Comparison of ENCODE assay signal across 13 cellular contexts in genomic region chrX:48474581-48474980, GRCh38. TPM values are rescaled to one million over a fixed set of nuclear protein-coding genes. Genes with fewer than 3 reads are reported as not detected.
A peak's percentile ranks its signal among the peaks of the same experiment; 100 is the strongest.
DNase-seq lines count a peak whose midpoint lies in the region; ATAC-seq, FAIRE-seq and TF ChIP-seq lines count a peak whose summit lies in the region.
"Had no signal": no experiment of that assay in that cellular context is flagged by ENCODE, and none has a peak within 500 bp of the region (broad histone marks: within the 10 kb centered on the region; RNA-seq: fewer than 3 reads in every experiment).

No MANE protein-coding gene starts in this region.

- H3K4me3 ChIP-seq in HepG2 (replicated peaks in 1 of 3; ENCODE audit: insufficient read depth in 1 of 3, low read depth in 2 of 3, low read length in 3 of 3) (peak overlapping the region; percentile 22 to 77 (median 68); a peak in 3 of 6 replicates), right lobe of liver (no peak overlapping the region), OCI-LY7 (ENCODE audit: low read depth, low read length, poor library complexity, severe bottlenecking) (peak overlapping the region; percentile 91)
- H3K4me3 ChIP-seq in CD4-positive, alpha-beta memory T cell (ENCODE audit: low read length in 2 of 2): no peak overlapping the region
- H3K4me3 ChIP-seq: mucosa of descending colon had no signal

- no peak for TF ChIP-seq EP300 in HepG2 (IDR thresholded peaks at IDR 0.05; ENCODE audit: low read depth in 2 of 2, low read length in 2 of 2)
- TF ChIP-seq EP300 in HepG2 (CRISPR knock-in tag; IDR thresholded peaks at IDR 0.05; ENCODE audit: borderline replicate concordance): no peak

- TF ChIP-seq CTCF in HepG2 (CRISPR knock-in tag; IDR thresholded peaks at IDR 0.05) (no peak), right lobe of liver (IDR thresholded peaks at IDR 0.05) (no peak), OCI-LY7 (conservative IDR thresholded peaks at IDR 0.05; ENCODE audit: low read length) (no peak), brain (conservative IDR thresholded peaks at IDR 0.05) (no peak), type B pancreatic cell (conservative IDR thresholded peaks at IDR 0.05) (no peak)

- TF ChIP-seq RAD21 in HepG2 (CRISPR knock-in tag; IDR thresholded peaks at IDR 0.05): no peak

- peak overlapping the region in 2 of 5 experiments; percentile 59 to 92 for H3K27ac Mint-ChIP-seq in brain
- no peak overlapping the region for H3K27ac Mint-ChIP-seq in type B pancreatic cell
- H3K27ac Mint-ChIP-seq in CD4-positive, alpha-beta memory T cell: peak overlapping the region in 1 of 7 donors; percentile 75

- H3K9me3 ChIP-seq in HepG2 (ENCODE audit: low read length) (no peaks in the 10 kb centered on the region), right lobe of liver (no peaks in the 10 kb centered on the region), OCI-LY7 (ENCODE audit: low read length) (no peaks in the 10 kb centered on the region)
- no peaks in the 10 kb centered on the region for H3K9me3 ChIP-seq in CD4-positive, alpha-beta memory T cell (ENCODE audit: control insufficient read depth in 1 of 2, low read length in 2 of 2)
- H3K9me3 ChIP-seq: BE2C, mucosa of descending colon, stomach had no signal

- H3K79me2 ChIP-seq in HepG2 (ENCODE audit: insufficient read depth, low read length) (peaks cover 19% of the 10 kb centered on the region), OCI-LY7 (ENCODE audit: insufficient read depth, low read depth, low read length) (peaks cover 37% of the 10 kb centered on the region)

- H2AFZ ChIP-seq in HepG2 (ENCODE audit: low read length) (no peak overlapping the region), OCI-LY7 (ENCODE audit: low read length) (peak overlapping the region; percentile 48; the same call in 1 of the 2 replicates)

- in situ Hi-C loops in HepG2 (cut with HindIII; ENCODE audit: extremely low pct_ligation_motif_present, low pct_unique_long_range_greater_than_20kb): no loop called here

- H4K20me1 ChIP-seq in HepG2 (ENCODE audit: insufficient read depth, low read length) (no peaks in the 10 kb centered on the region), OCI-LY7 (ENCODE audit: insufficient read depth, low read length) (no peaks in the 10 kb centered on the region)

- no peak for FAIRE-seq in HepG2 (lab: Jason Lieb, UNC)

- H3K4me3 Mint-ChIP-seq in brain (peak overlapping the region; percentile 84 to 92 (median 87)), type B pancreatic cell (peak overlapping the region; percentile 98)
- H3K4me3 Mint-ChIP-seq in CD4-positive, alpha-beta memory T cell: peak overlapping the region in 1 of 8 donors; percentile 17

- H3K4me2 ChIP-seq in HepG2 (ENCODE audit: low read depth, low read length) (peak overlapping the region; percentile 51), OCI-LY7 (ENCODE audit: low read length) (peak overlapping the region; percentile 97)

- no peak for ATAC-seq in HepG2
- ATAC-seq in right lobe of liver: no peak
- ATAC-seq in GM18519 (IDR thresholded peaks at IDR 0.05; ENCODE audit: low FRiP score, unreplicated experiment): no peak
- ATAC-seq: T-cell had no signal

- H3K9ac ChIP-seq in HepG2 (ENCODE audit: insufficient read depth, low read depth, low read length): 0 out of 2 replicates have a peak overlapping the region, but pooled peaks have one; percentile 15

- H3K36me3 Mint-ChIP-seq in brain (peaks cover 14% of the 10 kb centered on the region), type B pancreatic cell (peaks cover 10% of the 10 kb centered on the region)
- H3K36me3 Mint-ChIP-seq in CD4-positive, alpha-beta memory T cell: peaks cover 0 to 22% of the 10 kb centered on the region in 2 donors

- intact Hi-C loops in HepG2 (cut with micrococcal nuclease; ENCODE audit: unreplicated experiment) (loop anchor here (5.0 to 10.0 kb wide), 2 partner anchors 33 to 60 kb away; partner anchors contain the start of genes PORCN and TBC1D25), right lobe of liver (cut with DNase I) (no loop called here), OCI-LY7 (cut with micrococcal nuclease; ENCODE audit: unreplicated experiment) (loop anchor here (2.0 kb wide), 1 partner anchor 122 kb away; the partner anchor contains the start of gene WDR13)
- intact Hi-C loops in CD4-positive, alpha-beta memory T cell (cut with micrococcal nuclease): no loop called here

- H3K36me3 ChIP-seq in HepG2 (replicated peaks in 1 of 2; ENCODE audit: control insufficient read depth in 1 of 2, insufficient read depth in 2 of 2, low read length in 2 of 2) (peaks cover 0 to 1% of the 10 kb centered on the region in 2 experiments; a peak in 1 of 5 replicates), right lobe of liver (no peaks in the 10 kb centered on the region), OCI-LY7 (ENCODE audit: insufficient read depth, low read length) (peaks cover 20% of the 10 kb centered on the region)
- no peaks in the 10 kb centered on the region for H3K36me3 ChIP-seq in CD4-positive, alpha-beta memory T cell (ENCODE audit: insufficient read depth, low read length)

- H3K9me3 Mint-ChIP-seq in brain (peaks cover 0 to 16% (median 0%) of the 10 kb centered on the region in 5 experiments), type B pancreatic cell (peaks cover 6% of the 10 kb centered on the region)
- H3K9me3 Mint-ChIP-seq in CD4-positive, alpha-beta memory T cell: peaks cover 0 to 1% (median 0%) of the 10 kb centered on the region in 8 donors
- H3K9me3 Mint-ChIP-seq: T-cell had no signal

- no peak for TF ChIP-seq POLR2A in HepG2 (IDR thresholded peaks at IDR 0.05; ENCODE audit: insufficient read depth in 1 of 2, low read depth in 2 of 2, low read length in 2 of 2)
- TF ChIP-seq POLR2A in right lobe of liver (IDR thresholded peaks at IDR 0.05): no peak

- CTCF ChIA-PET in HepG2 (lab: Yijun Ruan, JAX; ENCODE audit: low intra/inter-chr PET ratio, low total read pairs) (interaction anchor here (1.8 kb wide), 1 partner anchor 19 kb away, joined by 4 read pairs; no protein-coding TSS in a partner anchor), OCI-LY7 (lab: Charles Lee; ENCODE audit: unreplicated experiment) (no interaction called here)
- CTCF ChIA-PET in CD4-positive, alpha-beta memory T cell (lab: Charles Lee; ENCODE audit: partially characterized antibody): interaction anchor here (0.7 kb wide), 1 partner anchor 66 kb away, joined by 3 read pairs; no protein-coding TSS in a partner anchor

- BruUV-seq in HepG2 (replicated peaks; lab: Mats Ljungman, UMichigan) (no TSS peak), OCI-LY7 (replicated peaks; lab: Mats Ljungman, UMichigan) (no TSS peak)

- H3K27me3 Mint-ChIP-seq in brain (peaks cover 3% of the 10 kb centered on the region), type B pancreatic cell (peaks cover 8% of the 10 kb centered on the region)
- H3K27me3 Mint-ChIP-seq in CD4-positive, alpha-beta memory T cell: no peaks in the 10 kb centered on the region

- WGBS in HepG2 (ENCODE audit: low lambda C conversion rate): 97% methylated on average over 4 of the region's 6 CpGs
- WGBS in right lobe of liver (ENCODE audit: insufficient coverage, low coverage, low lambda C conversion rate, missing lambda C conversion rate): 93% methylated on average over 3 of the region's 6 CpGs

- POLR2A ChIA-PET in HepG2 (lab: Yijun Ruan, JAX) (interaction anchor here (1.1 to 1.7 kb wide), 2 partner anchors 47 to 48 kb away, joined by 3 to 4 read pairs; partner anchors contain the start of gene EBP), OCI-LY7 (lab: Charles Lee) (no interaction called here)
- POLR2A ChIA-PET in CD4-positive, alpha-beta memory T cell (lab: Charles Lee; ENCODE audit: partially characterized antibody): interaction anchor here (1.3 to 3.4 kb wide), 3 partner anchors 65 to 327 kb away, joined by 3 to 20 read pairs (median 9); partner anchors contain the start of genes HDAC6, RBM3 and TBC1D25

- H3K27me3 ChIP-seq in HepG2 (ENCODE audit: control insufficient read depth in 1 of 2, insufficient read depth in 2 of 2, low read length in 2 of 2) (no peaks in the 10 kb centered on the region; a peak in 1 of 5 replicates), right lobe of liver (no peaks in the 10 kb centered on the region)
- no peaks in the 10 kb centered on the region for H3K27me3 ChIP-seq in CD4-positive, alpha-beta memory T cell (ENCODE audit: insufficient read depth, low read length)
- H3K27me3 ChIP-seq: BE2C, stomach had no signal

- H3K4me1 Mint-ChIP-seq in brain: peaks cover 30% of the 10 kb centered on the region
- H3K4me1 Mint-ChIP-seq in type B pancreatic cell (ENCODE audit: unreplicated experiment): peaks cover 15% of the 10 kb centered on the region
- H3K4me1 Mint-ChIP-seq in CD4-positive, alpha-beta memory T cell: peaks cover 19 to 27% (median 24%) of the 10 kb centered on the region in 4 donors

- DNase-seq in HepG2 (ENCODE audit: low spot score): no peak
- DNase-seq in right lobe of liver: no peak
- DNase-seq in OCI-LY7 (ENCODE audit: low spot score): no peak
- no peak for DNase-seq in type B pancreatic cell (ENCODE audit: extremely low spot score, unreplicated experiment)
- no peak for DNase-seq in CD4-positive, alpha-beta memory T cell
- DNase-seq in NCI-H1417 treated with DMSO at 0.1 percent for 48 hours (lab: John Stamatoyannopoulos, UW): no peak
- DNase-seq: anterior cingulate cortex, stomach, T-cell had no signal

- H3K27ac ChIP-seq in HepG2 (ENCODE audit: extremely low read length, insufficient read depth, low read length) (no peak overlapping the region), right lobe of liver (no peak overlapping the region), OCI-LY7 (ENCODE audit: low read depth, low read length, poor library complexity, severe bottlenecking) (no peak overlapping the region)
- H3K27ac ChIP-seq in CD4-positive, alpha-beta memory T cell (ENCODE audit: low read depth, low read length): no peak overlapping the region

- H3K4me1 ChIP-seq in HepG2 (ENCODE audit: insufficient read depth, low read length) (peaks cover 60% of the 10 kb centered on the region), right lobe of liver (peaks cover 0 to 9% (median 0%) of the 10 kb centered on the region in 4 donors), OCI-LY7 (ENCODE audit: insufficient read depth, low read length, poor library complexity, severe bottlenecking) (peaks cover 24% of the 10 kb centered on the region)
- H3K4me1 ChIP-seq in CD4-positive, alpha-beta memory T cell (ENCODE audit: insufficient read depth, low read length): peaks cover 25% of the 10 kb centered on the region
- H3K4me1 ChIP-seq: BE2C had no signal

- H3K9me2 ChIP-seq in OCI-LY7 (ENCODE audit: insufficient read depth, low read length): no peaks in the 10 kb centered on the region

RNA-seq across cellular contexts. Expression of gene FTSJ1, which starts 1.4 kb away (rescaled TPM):
- total RNA-seq in HepG2 (2016; rRNA removed; fragmentation: Illumina TruSeq; extraction: Trizol) (37.9 and 40.1 TPM in 2 replicates), right lobe of liver (10 to 100 TPM in 5 of 6 experiments, 1 to 10 TPM in 1; 9.9 to 30.4 (median 12.5) TPM), OCI-LY7 (2022) (51.8 and 54.7 TPM in 2 replicates), type B pancreatic cell (ENCODE audit: low replicate concordance) (35.3 and 46.4 TPM in 2 replicates)
- 14.5 and 21.0 TPM in 2 replicates for total RNA-seq in HepG2 (2016; cell fraction: cytosol; rRNA removed; fragmentation: Illumina TruSeq; extraction: Trizol; ENCODE audit: low read depth)
- total RNA-seq in HepG2 (2016; cell fraction: insoluble cytoplasmic fraction; rRNA removed; fragmentation: Illumina TruSeq; extraction: Trizol): 38.2 and 38.5 TPM in 2 replicates
- 28.7 and 33.6 TPM in 2 replicates for total RNA-seq in HepG2 (2016; cell fraction: membrane; rRNA removed; fragmentation: Illumina TruSeq; extraction: Trizol)
- 21.1 and 25.4 TPM in 2 replicates for total RNA-seq in HepG2 (2016; cell fraction: nucleus; rRNA removed; fragmentation: Illumina TruSeq; extraction: Trizol)
- polyA plus RNA-seq in HepG2 (2011; rRNA removed) (29.2 and 30.3 TPM in 2 replicates), brain (ENCODE audit: insufficient read depth, low read depth, low replicate concordance) (48.7 TPM)
- polyA plus RNA-seq in HepG2 (2011; cell fraction: cytosol; rRNA removed): 21.3 and 28.2 TPM in 2 replicates
- 49.1 and 64.2 TPM in 2 replicates for polyA plus RNA-seq in HepG2 (2011; cell fraction: nucleus; rRNA removed)
- 19.2 and 29.3 TPM in 2 replicates for polyA plus RNA-seq in HepG2 (2012)
- 16.8 and 24.9 TPM in 2 replicates for polyA plus RNA-seq in HepG2 (2016; cell fraction: cytosol; fragmentation: Illumina TruSeq; extraction: Trizol; ENCODE audit: low read depth)
- 45.2 and 50.6 TPM in 2 replicates for polyA plus RNA-seq in HepG2 (2016; cell fraction: insoluble cytoplasmic fraction; fragmentation: Illumina TruSeq; extraction: Trizol; ENCODE audit: low read depth)
- polyA plus RNA-seq in HepG2 (2016; cell fraction: membrane; fragmentation: Illumina TruSeq; extraction: Trizol; ENCODE audit: low read depth): 26.8 and 36.1 TPM in 2 replicates
- 56.7 and 58.6 TPM in 2 replicates for polyA plus RNA-seq in HepG2 (2016; cell fraction: nucleus; fragmentation: Illumina TruSeq; extraction: Trizol; ENCODE audit: insufficient read depth, low read depth)
- 31.0 and 108 TPM in 2 replicates for polyA minus RNA-seq in HepG2 (2011; rRNA and poly(A)+ RNA removed; ENCODE audit: low replicate concordance)
- 9.3 and 14.7 TPM in 2 replicates for polyA minus RNA-seq in HepG2 (2011; cell fraction: cytosol; rRNA and poly(A)+ RNA removed)
- polyA minus RNA-seq in HepG2 (2011; cell fraction: nucleus; rRNA and poly(A)+ RNA removed): 14.7 and 15.6 TPM in 2 replicates
- 55.7 and 66.1 TPM in 2 replicates for total RNA-seq in OCI-LY7 (2014; rRNA removed; shearing (Covaris generic))
- total RNA-seq in CD4-positive, alpha-beta memory T cell: 10 to 100 TPM; 48.1 to 54.1 TPM
- polyA plus RNA-seq in CD4-positive, alpha-beta memory T cell: 10 to 100 TPM; 69.4 to 92.2 TPM

RNA-seq across cellular contexts. Expression of gene SLC38A5, which starts 4.5 kb away (rescaled TPM):
- 22.3 and 46.1 TPM in 2 replicates for total RNA-seq in HepG2 (2016; rRNA removed; fragmentation: Illumina TruSeq; extraction: Trizol)
- 13.5 and 14.5 TPM in 2 replicates for total RNA-seq in HepG2 (2016; cell fraction: cytosol; rRNA removed; fragmentation: Illumina TruSeq; extraction: Trizol; ENCODE audit: low read depth)
- total RNA-seq in HepG2 (2016; cell fraction: insoluble cytoplasmic fraction; rRNA removed; fragmentation: Illumina TruSeq; extraction: Trizol): 20.3 and 48.1 TPM in 2 replicates
- 23.8 and 29.3 TPM in 2 replicates for total RNA-seq in HepG2 (2016; cell fraction: membrane; rRNA removed; fragmentation: Illumina TruSeq; extraction: Trizol)
- total RNA-seq in HepG2 (2016; cell fraction: nucleus; rRNA removed; fragmentation: Illumina TruSeq; extraction: Trizol): 40.9 and 48.7 TPM in 2 replicates
- 73.4 and 90.9 TPM in 2 replicates for polyA plus RNA-seq in HepG2 (2011; rRNA removed)
- polyA plus RNA-seq in HepG2 (2011; cell fraction: cytosol; rRNA removed): 75.4 and 104 TPM in 2 replicates
- polyA plus RNA-seq in HepG2 (2011; cell fraction: nucleus; rRNA removed): 312 and 314 TPM in 2 replicates
- 32.8 and 75.3 TPM in 2 replicates for polyA plus RNA-seq in HepG2 (2012)
- polyA plus RNA-seq in HepG2 (2016; cell fraction: cytosol; fragmentation: Illumina TruSeq; extraction: Trizol; ENCODE audit: low read depth): 16.0 and 18.8 TPM in 2 replicates
- 22.1 and 26.8 TPM in 2 replicates for polyA plus RNA-seq in HepG2 (2016; cell fraction: insoluble cytoplasmic fraction; fragmentation: Illumina TruSeq; extraction: Trizol; ENCODE audit: low read depth)
- polyA plus RNA-seq in HepG2 (2016; cell fraction: membrane; fragmentation: Illumina TruSeq; extraction: Trizol; ENCODE audit: low read depth): 22.3 and 26.2 TPM in 2 replicates
- 112 and 114 TPM in 2 replicates for polyA plus RNA-seq in HepG2 (2016; cell fraction: nucleus; fragmentation: Illumina TruSeq; extraction: Trizol; ENCODE audit: insufficient read depth, low read depth)
- polyA minus RNA-seq in HepG2 (2011; rRNA and poly(A)+ RNA removed; ENCODE audit: low replicate concordance): 224 and 1,094 TPM in 2 replicates
- polyA minus RNA-seq in HepG2 (2011; cell fraction: cytosol; rRNA and poly(A)+ RNA removed): 41.8 and 53.3 TPM in 2 replicates
- 19.8 and 22.1 TPM in 2 replicates for polyA minus RNA-seq in HepG2 (2011; cell fraction: nucleus; rRNA and poly(A)+ RNA removed)
- total RNA-seq in right lobe of liver: 1 to 10 TPM in 1 of 6 experiments, under 1 TPM in 4, not detected in 1; 0.22 to 1.4 (median 0.37) TPM
- 38.6 and 42.2 TPM in 2 replicates for total RNA-seq in OCI-LY7 (2014; rRNA removed; shearing (Covaris generic))
- total RNA-seq in OCI-LY7 (2022): 39.9 and 45.6 TPM in 2 replicates
- polyA plus RNA-seq in brain (ENCODE audit: insufficient read depth, low read depth, low replicate concordance): 26.5 TPM
- total RNA-seq in type B pancreatic cell (ENCODE audit: low replicate concordance): 1.8 and 4.6 TPM in 2 replicates
- 10 to 100 TPM; 18.4 to 22.2 TPM for total RNA-seq in CD4-positive, alpha-beta memory T cell
- 10 to 100 TPM; 20.1 to 34.0 TPM for polyA plus RNA-seq in CD4-positive, alpha-beta memory T cell

RNA-seq across cellular contexts. Expression of gene PORCN, which starts 34.2 kb away (rescaled TPM):
- total RNA-seq in HepG2 (2016; rRNA removed; fragmentation: Illumina TruSeq; extraction: Trizol) (2.6 and 3.9 TPM in 2 replicates), right lobe of liver (1 to 10 TPM; 1.7 to 6.1 (median 1.9) TPM), OCI-LY7 (2022) (9.9 and 11.3 TPM in 2 replicates), type B pancreatic cell (ENCODE audit: low replicate concordance) (3.6 and 10.0 TPM in 2 replicates)
- 2.7 and 3.7 TPM in 2 replicates for total RNA-seq in HepG2 (2016; cell fraction: cytosol; rRNA removed; fragmentation: Illumina TruSeq; extraction: Trizol; ENCODE audit: low read depth)
- 1.7 and 3.0 TPM in 2 replicates for total RNA-seq in HepG2 (2016; cell fraction: insoluble cytoplasmic fraction; rRNA removed; fragmentation: Illumina TruSeq; extraction: Trizol)
- total RNA-seq in HepG2 (2016; cell fraction: membrane; rRNA removed; fragmentation: Illumina TruSeq; extraction: Trizol): 4.4 and 5.2 TPM in 2 replicates
- total RNA-seq in HepG2 (2016; cell fraction: nucleus; rRNA removed; fragmentation: Illumina TruSeq; extraction: Trizol): 1.9 and 2.5 TPM in 2 replicates
- polyA plus RNA-seq in HepG2 (2011; rRNA removed) (5.8 and 6.0 TPM in 2 replicates), brain (ENCODE audit: insufficient read depth, low read depth, low replicate concordance) (15.9 TPM)
- 4.1 and 6.5 TPM in 2 replicates for polyA plus RNA-seq in HepG2 (2011; cell fraction: cytosol; rRNA removed)
- polyA plus RNA-seq in HepG2 (2011; cell fraction: nucleus; rRNA removed): 19.8 and 20.1 TPM in 2 replicates
- 2.3 and 3.6 TPM in 2 replicates for polyA plus RNA-seq in HepG2 (2012)
- polyA plus RNA-seq in HepG2 (2016; cell fraction: cytosol; fragmentation: Illumina TruSeq; extraction: Trizol; ENCODE audit: low read depth): 3.8 and 3.9 TPM in 2 replicates
- 2.5 and 3.3 TPM in 2 replicates for polyA plus RNA-seq in HepG2 (2016; cell fraction: insoluble cytoplasmic fraction; fragmentation: Illumina TruSeq; extraction: Trizol; ENCODE audit: low read depth)
- 4.6 and 5.1 TPM in 2 replicates for polyA plus RNA-seq in HepG2 (2016; cell fraction: membrane; fragmentation: Illumina TruSeq; extraction: Trizol; ENCODE audit: low read depth)
- polyA plus RNA-seq in HepG2 (2016; cell fraction: nucleus; fragmentation: Illumina TruSeq; extraction: Trizol; ENCODE audit: insufficient read depth, low read depth): 5.0 and 5.7 TPM in 2 replicates
- 16.7 and 23.7 TPM in 2 replicates for polyA minus RNA-seq in HepG2 (2011; rRNA and poly(A)+ RNA removed; ENCODE audit: low replicate concordance)
- polyA minus RNA-seq in HepG2 (2011; cell fraction: cytosol; rRNA and poly(A)+ RNA removed): 1.7 and 2.0 TPM in 2 replicates
- 4.2 and 5.1 TPM in 2 replicates for polyA minus RNA-seq in HepG2 (2011; cell fraction: nucleus; rRNA and poly(A)+ RNA removed)
- total RNA-seq in OCI-LY7 (2014; rRNA removed; shearing (Covaris generic)): 4.2 and 8.4 TPM in 2 replicates
- total RNA-seq in CD4-positive, alpha-beta memory T cell: 10 to 100 TPM; 15.3 to 15.4 TPM
- 10 to 100 TPM; 10.6 to 13.8 TPM for polyA plus RNA-seq in CD4-positive, alpha-beta memory T cell

RNA-seq across cellular contexts. Expression of gene EBP, which starts 47.0 kb away (rescaled TPM):
- total RNA-seq in HepG2 (2016; rRNA removed; fragmentation: Illumina TruSeq; extraction: Trizol): 162 and 260 TPM in 2 replicates
- 147 and 171 TPM in 2 replicates for total RNA-seq in HepG2 (2016; cell fraction: cytosol; rRNA removed; fragmentation: Illumina TruSeq; extraction: Trizol; ENCODE audit: low read depth)
- total RNA-seq in HepG2 (2016; cell fraction: insoluble cytoplasmic fraction; rRNA removed; fragmentation: Illumina TruSeq; extraction: Trizol): 146 and 274 TPM in 2 replicates
- total RNA-seq in HepG2 (2016; cell fraction: membrane; rRNA removed; fragmentation: Illumina TruSeq; extraction: Trizol): 149 and 167 TPM in 2 replicates
- 182 and 206 TPM in 2 replicates for total RNA-seq in HepG2 (2016; cell fraction: nucleus; rRNA removed; fragmentation: Illumina TruSeq; extraction: Trizol)
- polyA plus RNA-seq in HepG2 (2011; rRNA removed): 106 and 162 TPM in 2 replicates
- polyA plus RNA-seq in HepG2 (2011; cell fraction: cytosol; rRNA removed): 168 and 176 TPM in 2 replicates
- 94.7 and 111 TPM in 2 replicates for polyA plus RNA-seq in HepG2 (2011; cell fraction: nucleus; rRNA removed)
- polyA plus RNA-seq in HepG2 (2012): 122 and 141 TPM in 2 replicates
- 138 and 157 TPM in 2 replicates for polyA plus RNA-seq in HepG2 (2016; cell fraction: cytosol; fragmentation: Illumina TruSeq; extraction: Trizol; ENCODE audit: low read depth)
- 129 and 142 TPM in 2 replicates for polyA plus RNA-seq in HepG2 (2016; cell fraction: insoluble cytoplasmic fraction; fragmentation: Illumina TruSeq; extraction: Trizol; ENCODE audit: low read depth)
- polyA plus RNA-seq in HepG2 (2016; cell fraction: membrane; fragmentation: Illumina TruSeq; extraction: Trizol; ENCODE audit: low read depth): 117 and 128 TPM in 2 replicates
- polyA plus RNA-seq in HepG2 (2016; cell fraction: nucleus; fragmentation: Illumina TruSeq; extraction: Trizol; ENCODE audit: insufficient read depth, low read depth): 318 and 347 TPM in 2 replicates
- 268 and 948 TPM in 2 replicates for polyA minus RNA-seq in HepG2 (2011; rRNA and poly(A)+ RNA removed; ENCODE audit: low replicate concordance)
- 59.2 and 70.4 TPM in 2 replicates for polyA minus RNA-seq in HepG2 (2011; cell fraction: cytosol; rRNA and poly(A)+ RNA removed)
- 25.6 and 30.3 TPM in 2 replicates for polyA minus RNA-seq in HepG2 (2011; cell fraction: nucleus; rRNA and poly(A)+ RNA removed)
- total RNA-seq in right lobe of liver: 100 to 1,000 TPM; 150 to 276 (median 225) TPM
- 94.4 and 101 TPM in 2 replicates for total RNA-seq in OCI-LY7 (2014; rRNA removed; shearing (Covaris generic))
- total RNA-seq in OCI-LY7 (2022): 110 and 126 TPM in 2 replicates
- 131 TPM for polyA plus RNA-seq in brain (ENCODE audit: insufficient read depth, low read depth, low replicate concordance)
- 79.8 and 95.9 TPM in 2 replicates for total RNA-seq in type B pancreatic cell (ENCODE audit: low replicate concordance)
- 10 to 100 TPM; 32.1 to 35.9 TPM for total RNA-seq in CD4-positive, alpha-beta memory T cell
- polyA plus RNA-seq in CD4-positive, alpha-beta memory T cell: 100 to 1,000 TPM in 1 of 2 donors, 10 to 100 TPM in 1; 80.5 to 130 TPM

Comparison
In these comparisons a context has a peak if more than half of its experiments do, and no peak if none do; other contexts are left out.
1. H3K4me3 ChIP-seq: peak in HepG2 (3 of 3) and OCI-LY7 (single experiment); none in right lobe of liver (0 of 3) and CD4-positive, alpha-beta memory T cell (0 of 2).
2. intact Hi-C loops: an anchor here in HepG2 (5.0 to 10.0 kb wide) and OCI-LY7 (2.0 kb wide); none called in right lobe of liver and CD4-positive, alpha-beta memory T cell.